In genomic region chr18:29078272-29078671, GRCh38 we compare ENCODE assay signal across 18 cellular contexts.
DNase-seq lines count a peak whose midpoint lies in the region; ATAC-seq and TF ChIP-seq lines count a peak whose summit lies in the region.
"Had no signal": no experiment of that assay in that cellular context is flagged by ENCODE, and none has a peak within 500 bp of the region (broad histone marks: within the 10 kb centered on the region; RNA-seq: fewer than 3 reads in every experiment).

No MANE protein-coding gene starts in this region.

- TF ChIP-seq CTCF in neural cell (IDR thresholded peaks at IDR 0.05; ENCODE audit: poor library complexity, severe bottlenecking) = no peak

- H3K9me3 ChIP-seq in neural cell (ENCODE audit: low read length) = no peaks in the 10 kb centered on the region
- H3K9me3 ChIP-seq: MG63, SK-N-SH had no signal

- DNase-seq in NCI-H82 (lab: John Stamatoyannopoulos, UW) (peak; percentile 21), NCI-H82 treated with DMSO at 0.1 percent for 48 hours (lab: John Stamatoyannopoulos, UW; ENCODE audit: unreplicated experiment) (no peak), NCI-H1105 (lab: John Stamatoyannopoulos, UW) (peak; percentile 14), NCI-H2227 treated with DMSO at 0.1 percent for 48 hours (lab: John Stamatoyannopoulos, UW) (peak; percentile 12), SIG-M5 (lab: John Stamatoyannopoulos, UW) (no peak), LoVo (ENCODE audit: low spot score) (no peak)
- DNase-seq: ACHN; CD4-positive, alpha-beta memory T cell; GM23248; KG1; MG63; NCI-H526; SK-N-SH; T-helper 1 cell had no signal

- no peak overlapping the region for H2AFZ ChIP-seq in neural cell (ENCODE audit: low read depth, low read length)
- H2AFZ ChIP-seq: GM23248 had no signal

- no peaks in the 10 kb centered on the region for H3F3A ChIP-seq in neural cell (ENCODE audit: insufficient read depth, low read length, poor library complexity, severe bottlenecking)

- TF ChIP-seq RAD21 in neural cell (conservative IDR thresholded peaks at IDR 0.05) = peak; percentile 53

- no peaks in the 10 kb centered on the region for H4K20me1 ChIP-seq in neural cell (ENCODE audit: insufficient read depth)

- TF ChIP-seq EP300 in neural cell (conservative IDR thresholded peaks at IDR 0.05; ENCODE audit: poor library complexity, severe bottlenecking) = peak; percentile 98

- peak overlapping the region; percentile 56 for H3K27ac ChIP-seq in neural cell (ENCODE audit: low read length)
- H3K27ac ChIP-seq: GM23248 had no signal

- no peaks in the 10 kb centered on the region for H3K79me2 ChIP-seq in neural cell (replicated peaks; ENCODE audit: insufficient read depth, low read length)

- ATAC-seq in GM19452 (IDR thresholded peaks at IDR 0.05; ENCODE audit: unreplicated experiment) = no peak
- ATAC-seq: Panc1, Right ventricle myocardium inferior had no signal

- H3K36me3 ChIP-seq in neural cell (ENCODE audit: insufficient read depth, low read length) = no peaks in the 10 kb centered on the region
- H3K36me3 ChIP-seq: MG63 had no signal

- H3K9ac ChIP-seq in neural cell (ENCODE audit: low read length) = no peak overlapping the region
- H3K9ac ChIP-seq: GM23248, SK-N-SH had no signal

- no peak overlapping the region for H3K4me2 ChIP-seq in neural cell (ENCODE audit: low read length)
- H3K4me2 ChIP-seq: SK-N-SH had no signal

- H3K9me2 ChIP-seq in neural cell (ENCODE audit: insufficient read depth, low read length) = no peaks in the 10 kb centered on the region
- H3K9me2 ChIP-seq: SK-N-SH had no signal

- no peak overlapping the region for H3K4me3 ChIP-seq in neural cell (ENCODE audit: low read length)
- H3K4me3 ChIP-seq: GM23248, MG63 had no signal

- no peaks in the 10 kb centered on the region for H3K27me3 ChIP-seq in neural cell (ENCODE audit: insufficient read depth, low read depth, low read length)
- H3K27me3 ChIP-seq: MG63 had no signal

TF ChIP-seq in neural cell, 6 proteins besides CTCF, POLR2A, EP300 and RAD21:
- TF ChIP-seq SMC3 (conservative IDR thresholded peaks at IDR 0.05; ENCODE audit: poor library complexity) (peak; percentile 24), EZH2 (IDR thresholded peaks at IDR 0.05; ENCODE audit: borderline replicate concordance, insufficient read depth, low read length, poor library complexity, severe bottlenecking) (no peak), TAF1 (IDR thresholded peaks at IDR 0.05; ENCODE audit: low read depth) (no peak), POLR2AphosphoS5 (IDR thresholded peaks at IDR 0.05) (peak; percentile 89), REST (IDR thresholded peaks at IDR 0.05; ENCODE audit: borderline replicate concordance) (peak; percentile 31), MXI1 (conservative IDR thresholded peaks at IDR 0.05; ENCODE audit: poor library complexity, severe bottlenecking) (no peak)

Comparison
In these comparisons a context has a peak if more than half of its experiments do, and no peak if none do; other contexts are left out.
1. DNase-seq: peak in NCI-H82 (single experiment), NCI-H1105 (single experiment) and NCI-H2227 treated with DMSO at 0.1 percent for 48 hours (single experiment); none in NCI-H82 treated with DMSO at 0.1 percent for 48 hours (single experiment), SIG-M5 (single experiment) and LoVo (single experiment).